7 cellular contexts compared by ENCODE assay signal in genomic region chrX:25020391-25021131, GRCh38. TPM values are rescaled to one million over a fixed set of nuclear protein-coding genes. Genes with fewer than 3 reads are reported as not detected.
A peak's percentile ranks its signal among the peaks of the same experiment; 100 is the strongest.
DNase-seq lines count a peak whose midpoint lies in the region; ATAC-seq, FAIRE-seq and TF ChIP-seq lines count a peak whose summit lies in the region.

No MANE protein-coding gene starts in this region.

- TF ChIP-seq CTCF in GM06990 (IDR thresholded peaks at IDR 0.05; ENCODE audit: insufficient read depth, low read length, poor library complexity, severe bottlenecking) = peak; percentile 76
- peak; percentile 86 for TF ChIP-seq CTCF in chondrocyte (IDR thresholded peaks at IDR 0.05)
- peak; percentile 94 for TF ChIP-seq CTCF in neural crest cell (conservative IDR thresholded peaks at IDR 0.05)

- no peak for ATAC-seq in HG03097 (IDR thresholded peaks at IDR 0.05; ENCODE audit: low FRiP score, unreplicated experiment)

- no peaks in the 10 kb centered on the region for H3K36me3 ChIP-seq in GM06990 (ENCODE audit: control insufficient read depth, insufficient read depth, low read length)

- H3K4me1 Mint-ChIP-seq in chondrocyte (ENCODE audit: low read depth) = peaks cover 34% of the 10 kb centered on the region
- peaks cover 45% of the 10 kb centered on the region for H3K4me1 Mint-ChIP-seq in neural crest cell

- peak overlapping the region; percentile 51 for H3K4me3 ChIP-seq in GM06990 (replicated peaks; ENCODE audit: low read depth, low read length)

- no peaks in the 10 kb centered on the region; the same call in none of the 2 replicates for H3K27me3 ChIP-seq in GM06990 (replicated peaks; ENCODE audit: control insufficient read depth, insufficient read depth, low read length)

- H3K27ac Mint-ChIP-seq in chondrocyte (ENCODE audit: unreplicated experiment) (no peak overlapping the region), neural crest cell (ENCODE audit: unreplicated experiment) (no peak overlapping the region)

- H3K9me3 Mint-ChIP-seq in chondrocyte (ENCODE audit: low read depth) = no peaks in the 10 kb centered on the region
- no peaks in the 10 kb centered on the region for H3K9me3 Mint-ChIP-seq in neural crest cell

- DNase-seq in GM06990 (ENCODE audit: extremely low read depth, insufficient read length) (peak; percentile 45), H54 (ENCODE audit: insufficient read length, low spot score) (peak; percentile 54), NCI-H748 treated with DMSO at 0.1 percent for 48 hours (lab: John Stamatoyannopoulos, UW) (peak; percentile 50), chondrocyte (ENCODE audit: low spot score) (no peak), neural crest cell (ENCODE audit: low read depth, low spot score) (peak; percentile 70), NOMO-1 treated with dmso at 0.1 percent for 144 hours (lab: John Stamatoyannopoulos, UW; ENCODE audit: unreplicated experiment) (no peak)

- H3K36me3 Mint-ChIP-seq in chondrocyte (ENCODE audit: low read depth) = peaks cover 1% of the 10 kb centered on the region
- H3K36me3 Mint-ChIP-seq in neural crest cell (ENCODE audit: low read depth) = no peaks in the 10 kb centered on the region

- no peak for TF ChIP-seq POLR2A in H54 (IDR thresholded peaks at IDR 0.05; ENCODE audit: low read depth, low read length)

- H3K27me3 Mint-ChIP-seq in chondrocyte (ENCODE audit: low read depth) (peaks cover 86% of the 10 kb centered on the region), neural crest cell (ENCODE audit: low read depth) (peaks cover 98% of the 10 kb centered on the region)

- no peak overlapping the region for H3K4me3 Mint-ChIP-seq in chondrocyte (ENCODE audit: unreplicated experiment)
- H3K4me3 Mint-ChIP-seq in neural crest cell = peak overlapping the region; percentile 38

- no peak for FAIRE-seq in H54 (lab: Jason Lieb, UNC)

RNA-seq across cellular contexts. Expression of gene ARX, which starts 4.8 kb away (rescaled TPM):
- total RNA-seq in chondrocyte (not detected in 3 replicates), neural crest cell (0.16 and 0.20 TPM in 2 replicates)

Comparison
In these comparisons a context has a peak if more than half of its experiments do, and no peak if none do; other contexts are left out.
1. DNase-seq: peak in GM06990 (single experiment), H54 (single experiment), NCI-H748 treated with DMSO at 0.1 percent for 48 hours (single experiment) and neural crest cell (single experiment); none in chondrocyte (single experiment) and NOMO-1 treated with dmso at 0.1 percent for 144 hours (single experiment).
2. Peak in every context shown above with its lines, with median percentiles within 50 percentile points of each other: CTCF ChIP-seq.